13 cellular contexts compared by ENCODE assay signal in genomic region chr3:140816372-140816771, GRCh38.
A peak's percentile ranks its signal among the peaks of the same experiment; 100 is the strongest.
DNase-seq lines count a peak whose midpoint lies in the region; ATAC-seq and TF ChIP-seq lines count a peak whose summit lies in the region.
"Had no signal": no experiment of that assay in that cellular context is flagged by ENCODE, and none has a peak within 500 bp of the region (broad histone marks: within the 10 kb centered on the region; RNA-seq: fewer than 3 reads in every experiment).

No MANE protein-coding gene starts in this region.

- no peak overlapping the region for H2AFZ ChIP-seq in OCI-LY3 (ENCODE audit: low read depth, low read length)

- H3K4me3 Mint-ChIP-seq in activated naive CD8-positive, alpha-beta T cell treated with anti-CD3 and anti-CD28 coated beads, Interleukin-2, amount 50 U/mL, for 24 hours: no peak overlapping the region
- H3K4me3 Mint-ChIP-seq: nephron progenitor cell; T-helper 2 cell treated with Interferon-gamma antibody and Interleukin-4, amounts not matched to agents 5 μg/mL and 100 μg/mL, for 36 hours had no signal

- no peaks in the 10 kb centered on the region for H3K36me3 Mint-ChIP-seq in activated naive CD8-positive, alpha-beta T cell treated with anti-CD3 and anti-CD28 coated beads, Interleukin-2, amount 50 U/mL, for 24 hours (ENCODE audit: low read depth)

- H3K79me2 ChIP-seq in OCI-LY3 (ENCODE audit: low read length): no peaks in the 10 kb centered on the region

- H3K9ac ChIP-seq in OCI-LY3 (ENCODE audit: low read length): no peak overlapping the region

- no peak for DNase-seq in NCI-H2107 treated with DMSO at 0.1 percent for 48 hours (lab: John Stamatoyannopoulos, UW; ENCODE audit: unreplicated experiment)
- DNase-seq in BE2C: no peak
- no peak for DNase-seq in activated naive CD8-positive, alpha-beta T cell treated with anti-CD3 and anti-CD28 coated beads, Interleukin-2, amount 50 U/mL, for 24 hours
- DNase-seq in DMS153 (lab: John Stamatoyannopoulos, UW): no peak
- DNase-seq: brain microvascular endothelial cell, NCI-H774, nephron progenitor cell had no signal

- H3K27me3 Mint-ChIP-seq in activated naive CD8-positive, alpha-beta T cell treated with anti-CD3 and anti-CD28 coated beads, Interleukin-2, amount 50 U/mL, for 24 hours: peaks cover 3% of the 10 kb centered on the region

- TF ChIP-seq CTCF in OCI-LY3 (IDR thresholded peaks at IDR 0.05; ENCODE audit: low read depth, low read length) (no peak), BE2C (IDR thresholded peaks at IDR 0.05; ENCODE audit: low read depth, low read length) (no peak)

- H3K27me3 ChIP-seq in OCI-LY3 (ENCODE audit: low read depth, low read length) (no peaks in the 10 kb centered on the region), BE2C (peaks cover 8% of the 10 kb centered on the region; the same call in 1 of the 2 replicates)
- H3K27me3 ChIP-seq: brain microvascular endothelial cell had no signal

- ATAC-seq in GM18870 (IDR thresholded peaks at IDR 0.05; ENCODE audit: unreplicated experiment) (peak; percentile 88), GM21717 (IDR thresholded peaks at IDR 0.05; ENCODE audit: unreplicated experiment) (peak; percentile 82), HG03175 (IDR thresholded peaks at IDR 0.05; ENCODE audit: unreplicated experiment) (peak; percentile 99)
- no peak for ATAC-seq in activated naive CD8-positive, alpha-beta T cell treated with anti-CD3 and anti-CD28 coated beads, Interleukin-2, amount 50 U/mL, for 24 hours

- no peaks in the 10 kb centered on the region for H3K9me3 ChIP-seq in OCI-LY3 (ENCODE audit: insufficient read depth, low read length)
- H3K9me3 ChIP-seq in BE2C: no peaks in the 10 kb centered on the region; the same call in 1 of the 2 replicates

- no peak overlapping the region for H3K27ac Mint-ChIP-seq in activated naive CD8-positive, alpha-beta T cell treated with anti-CD3 and anti-CD28 coated beads, Interleukin-2, amount 50 U/mL, for 24 hours
- H3K27ac Mint-ChIP-seq: nephron progenitor cell; T-helper 2 cell treated with Interferon-gamma antibody and Interleukin-4, amounts not matched to agents 5 μg/mL and 100 μg/mL, for 36 hours had no signal

- no peak overlapping the region for H3K27ac ChIP-seq in OCI-LY3 (ENCODE audit: low read length)
- H3K27ac ChIP-seq: brain microvascular endothelial cell, epithelial cell of prostate had no signal

- H3K4me1 ChIP-seq in OCI-LY3 (ENCODE audit: low read length) (peaks cover 24% of the 10 kb centered on the region), BE2C (no peaks in the 10 kb centered on the region)

- no peaks in the 10 kb centered on the region for H4K20me1 ChIP-seq in OCI-LY3 (ENCODE audit: insufficient read depth, low read length)

- H3K4me1 Mint-ChIP-seq in activated naive CD8-positive, alpha-beta T cell treated with anti-CD3 and anti-CD28 coated beads, Interleukin-2, amount 50 U/mL, for 24 hours: peaks cover 4% of the 10 kb centered on the region
- H3K4me1 Mint-ChIP-seq: nephron progenitor cell had no signal

- H3K36me3 ChIP-seq in OCI-LY3 (replicated peaks; ENCODE audit: low read depth, low read length) (no peaks in the 10 kb centered on the region), BE2C (no peaks in the 10 kb centered on the region)
- H3K36me3 ChIP-seq: brain microvascular endothelial cell had no signal

- peak overlapping the region; percentile 26 for H3K4me2 ChIP-seq in OCI-LY3 (ENCODE audit: low read length)

- H3K4me3 ChIP-seq in OCI-LY3 (ENCODE audit: low read length) (no peak overlapping the region), BE2C (ENCODE audit: low read depth, low read length) (no peak overlapping the region)

- peaks cover 7% of the 10 kb centered on the region for H3K9me3 Mint-ChIP-seq in activated naive CD8-positive, alpha-beta T cell treated with anti-CD3 and anti-CD28 coated beads, Interleukin-2, amount 50 U/mL, for 24 hours
